Comparison of ENCODE assay signal across 21 cellular contexts in the genomic region with DNA sequence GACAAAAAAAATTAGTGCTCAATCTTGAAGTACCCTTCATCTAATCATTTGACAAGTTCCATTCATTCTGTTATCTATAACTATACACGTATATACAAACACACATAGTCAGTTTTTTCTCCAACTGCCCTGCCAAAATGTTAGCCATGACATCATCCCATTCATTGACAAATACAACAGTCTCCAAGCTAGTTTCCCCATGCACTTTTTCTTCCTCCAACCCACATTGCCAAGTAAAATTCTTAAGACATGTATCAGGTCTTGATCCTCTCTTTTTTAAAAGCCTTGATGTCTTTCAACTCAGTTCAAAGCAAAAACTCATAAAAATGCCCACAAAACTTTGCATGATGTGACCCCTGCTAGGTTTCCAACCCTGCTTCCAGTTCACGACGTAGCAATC. TPM values are rescaled to one million over a fixed set of nuclear protein-coding genes. Genes with fewer than 3 reads are reported as not detected.
"Had no signal": no experiment of that assay in that cellular context is flagged by ENCODE, and none has a peak within 500 bp of the region (broad histone marks: within the 10 kb centered on the region; RNA-seq: fewer than 3 reads in every experiment).

No MANE protein-coding gene starts in this region.

- DNase-seq: activated CD4-positive, alpha-beta T cell treated with anti-CD3 and anti-CD28 coated beads for 36 hours; activated CD4-positive, alpha-beta T cell treated with anti-CD3 and anti-CD28 coated beads, Interleukin-2, amount 50 U/mL, for 48 hours; activated naive CD4-positive, alpha-beta T cell; activated naive CD8-positive, alpha-beta T cell treated with anti-CD3 and anti-CD28 coated beads for 36 hours; cortex of kidney; head of caudate nucleus; mesenchymal stem cell; naive thymus-derived CD4-positive, alpha-beta T cell; ovary; psoas muscle; right cardiac atrium; small intestine; stimulated activated CD4-positive, alpha-beta T cell treated with anti-CD3 and anti-CD28 coated beads, Interleukin-4, amount 100 ng/mL, for 1 hour; stomach; testis had no signal

- ATAC-seq: activated CD4-positive, alpha-beta T cell treated with anti-CD3 and anti-CD28 coated beads for 36 hours; activated T-helper 17 cell treated with anti-CD3 and anti-CD28 coated beads, Interleukin-2, amount 50 U/mL, for 72 hours; esophagus mucosa; naive thymus-derived CD4-positive, alpha-beta T cell; psoas muscle; right cardiac atrium; WTC11 had no signal

- H3K4me3 ChIP-seq: ovary, psoas muscle, stomach, testis had no signal

RNA-seq across cellular contexts. Expression of gene DDI1, which starts 58.1 kb away (rescaled TPM):
- total RNA-seq: activated CD4-positive, alpha-beta T cell treated with anti-CD3 and anti-CD28 coated beads for 36 hours; activated naive CD8-positive, alpha-beta T cell treated with anti-CD3 and anti-CD28 coated beads for 36 hours; activated T-helper 17 cell treated with anti-CD3 and anti-CD28 coated beads, Interleukin-2, amount 50 U/mL, for 72 hours; esophagus mucosa; frontal cortex; liver; mucosa of gallbladder; naive thymus-derived CD4-positive, alpha-beta T cell; ovary; psoas muscle; right cardiac atrium; stomach; WTC11 had no signal
